In genomic region chr10:28806951-28807759, GRCh38 we compare ENCODE assay signal across 1 cellular context.
TF ChIP-seq lines count a peak whose summit lies in the region.

No MANE protein-coding gene starts in this region.

TF ChIP-seq in K562, 482 proteins besides CTCF, POLR2A, EP300 and RAD21 (continued from another document and continues in another):
- TF ChIP-seq ZNF449 (CRISPR knock-in tag; IDR thresholded peaks at IDR 0.05) (0 out of 2 replicates have a peak, but pooled peaks have one; percentile 1), ZEB2 (IDR thresholded peaks at IDR 0.05) (peak; percentile 63; the same call in 1 of the 2 replicates), MIER1 (IDR thresholded peaks at IDR 0.05; ENCODE audit: low read depth) (no peak; the same call in 1 of the 2 replicates), STAT5A (IDR thresholded peaks at IDR 0.05; ENCODE audit: borderline replicate concordance, low read length) (peak; percentile 74), PCBP1 (IDR thresholded peaks at IDR 0.05; ENCODE audit: low read depth, low read length, poor library complexity, severe bottlenecking) (no peak), NR0B1 (IDR thresholded peaks at IDR 0.05; ENCODE audit: partially characterized antibody) (no peak), TBP (optimal IDR thresholded peaks at IDR 0.05; ENCODE audit: low read depth, low read length) (peak; percentile 43), ZKSCAN8 (CRISPR knock-in tag; IDR thresholded peaks at IDR 0.05) (peak; percentile 62; the same call in 1 of the 2 replicates), MTF1 (CRISPR knock-in tag; IDR thresholded peaks at IDR 0.05; ENCODE audit: borderline replicate concordance) (no peak), GMEB1 (CRISPR knock-in tag; IDR thresholded peaks at IDR 0.05) (no peak), CC2D1A (IDR thresholded peaks at IDR 0.05) (peak; percentile 46; the same call in 1 of the 2 replicates), ZBTB12 (CRISPR knock-in tag; IDR thresholded peaks at IDR 0.05) (no peak), ASH1L (IDR thresholded peaks at IDR 0.05; ENCODE audit: borderline replicate concordance, low read depth, partially characterized antibody) (no peak), TRIM24 (IDR thresholded peaks at IDR 0.05) (peak; percentile 42 to 69; a peak in 2 of 4 replicates), CREM (IDR thresholded peaks at IDR 0.05; ENCODE audit: low read depth) (peak; percentile 67; the same call in 1 of the 2 replicates), NFE2 (IDR thresholded peaks at IDR 0.05; ENCODE audit: low read depth) (peak; percentile 35; the same call in 1 of the 2 replicates), CBFB (CRISPR knock-in tag; IDR thresholded peaks at IDR 0.05) (no peak), SMARCA4 (IDR thresholded peaks at IDR 0.05) (peak; percentile 78), RCOR1 (IDR thresholded peaks at IDR 0.05; ENCODE audit: borderline replicate concordance in 1 of 2, low read depth in 2 of 2, low read length in 2 of 2) (peak in 1 of 2 experiments; percentile 82; a peak in 3 of 4 replicates), CBFA2T3 (IDR thresholded peaks at IDR 0.05) (peak; percentile 97), ZNF507 (tag; conservative IDR thresholded peaks at IDR 0.05) (no peak), MNT (conservative IDR thresholded peaks at IDR 0.05) (peak in 1 of 2 experiments; percentile 43; a peak in 3 of 4 replicates), TEAD4 (IDR thresholded peaks at IDR 0.05; ENCODE audit: low read length) (peak; percentile 83), TEAD4 (CRISPR knock-in tag; IDR thresholded peaks at IDR 0.05; ENCODE audit: borderline replicate concordance) (no peak), POU5F1 (IDR thresholded peaks at IDR 0.05; ENCODE audit: borderline replicate concordance, low read depth, low read length, partially characterized antibody) (no peak), ZBTB17 (CRISPR knock-in tag; IDR thresholded peaks at IDR 0.05) (0 out of 2 replicates have a peak, but pooled peaks have one; percentile 19), SRSF7 (optimal IDR thresholded peaks at IDR 0.05; ENCODE audit: low read depth, low read length) (no peak), RBM14 (IDR thresholded peaks at IDR 0.05; ENCODE audit: borderline replicate concordance, insufficient read depth, low read depth, low read length) (no peak), ZNF586 (CRISPR knock-in tag; conservative IDR thresholded peaks at IDR 0.05) (0 out of 2 replicates have a peak, but pooled peaks have one; percentile 18), FOXM1 (IDR thresholded peaks at IDR 0.05; ENCODE audit: low read depth) (peak; percentile 75; the same call in 1 of the 2 replicates), FOXM1 (CRISPR knock-in tag; IDR thresholded peaks at IDR 0.05; ENCODE audit: low read depth) (no peak), FOXP4 (CRISPR knock-in tag; IDR thresholded peaks at IDR 0.05; ENCODE audit: borderline replicate concordance) (no peak), HDAC1 (IDR thresholded peaks at IDR 0.05) (peak; percentile 22 to 64; a peak in 2 of 4 replicates), ID3 (CRISPR knock-in tag; IDR thresholded peaks at IDR 0.05) (no peak), ID3 (tag; IDR thresholded peaks at IDR 0.05) (no peak), TCF15 (CRISPR knock-in tag; IDR thresholded peaks at IDR 0.05) (no peak), XRCC3 (IDR thresholded peaks at IDR 0.05) (no peak), CLOCK (CRISPR knock-in tag; IDR thresholded peaks at IDR 0.05; ENCODE audit: borderline replicate concordance) (no peak), VEZF1 (CRISPR knock-in tag; IDR thresholded peaks at IDR 0.05) (peak; percentile 20; the same call in 1 of the 2 replicates), PBX2 (CRISPR knock-in tag; IDR thresholded peaks at IDR 0.05; ENCODE audit: low read depth) (no peak), PBX2 (tag; conservative IDR thresholded peaks at IDR 0.05; ENCODE audit: low read depth) (peak; percentile 87), SPI1 (IDR thresholded peaks at IDR 0.05; ENCODE audit: borderline replicate concordance, low read depth, low read length) (no peak), ZNF41 (CRISPR knock-in tag; conservative IDR thresholded peaks at IDR 0.05) (0 out of 2 replicates have a peak, but pooled peaks have one; percentile 8), PKNOX1 (IDR thresholded peaks at IDR 0.05) (peak; percentile 77)
